In the genomic region with DNA sequence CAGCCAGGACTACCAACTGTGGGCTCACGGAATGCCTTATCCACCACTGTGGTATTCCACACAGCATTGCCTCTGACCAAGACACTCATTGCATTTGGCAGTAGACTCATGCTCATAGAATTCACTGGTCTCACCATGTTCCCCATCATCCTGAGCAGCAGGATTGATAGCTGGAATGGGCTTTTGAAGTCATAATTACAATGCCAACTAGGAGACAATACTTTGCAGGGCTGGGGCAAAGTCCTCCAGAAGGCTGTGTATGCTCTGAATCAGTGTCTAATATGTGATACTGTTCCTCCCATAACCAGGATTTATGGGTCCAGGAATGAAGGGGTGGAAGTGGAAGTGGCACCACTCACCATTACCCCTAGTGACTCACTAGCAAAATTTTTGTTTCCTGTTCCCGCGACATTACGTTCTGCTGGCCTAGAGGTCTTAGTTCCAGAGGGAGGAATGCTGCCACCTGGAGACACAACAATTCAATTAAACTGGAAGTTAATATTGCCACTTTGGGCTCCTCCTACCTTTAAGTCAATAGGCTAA, we compare ENCODE assay signal across 11 cellular contexts. TPM values are rescaled to one million over a fixed set of nuclear protein-coding genes. Genes with fewer than 3 reads are reported as not detected.
DNase-seq lines count a peak whose midpoint lies in the region; TF ChIP-seq lines count a peak whose summit lies in the region.
"Had no signal": no experiment of that assay in that cellular context is flagged by ENCODE, and none has a peak within 500 bp of the region (broad histone marks: within the 10 kb centered on the region; RNA-seq: fewer than 3 reads in every experiment).

No MANE protein-coding gene starts in this region.

- no peaks in the 10 kb centered on the region for H3K4me1 ChIP-seq in adrenal gland (replicated peaks in 1 of 2)

- no peak overlapping the region for H3K4me3 ChIP-seq in AG09309 (ENCODE audit: control insufficient read depth, low read depth, low read length)
- H3K4me3 ChIP-seq in adrenal gland = no peak overlapping the region

- no peaks in the 10 kb centered on the region for H3K9me3 ChIP-seq in adrenal gland (replicated peaks in 1 of 3)

- DNase-seq in AG09309 (ENCODE audit: low read depth) (no peak), HT-29 (ENCODE audit: low spot score) (peak; percentile 86), adrenal gland (peak in 4 of 7 donors; percentile 13 to 34 (median 28)), iris pigment epithelial cell (ENCODE audit: low read depth) (peak; percentile 44), T-helper 9 cell (no peak), GM19238 (ENCODE audit: insufficient read length, low spot score) (no peak), NCI-H1930 (lab: John Stamatoyannopoulos, UW) (no peak)
- DNase-seq in activated CD8-positive, alpha-beta memory T cell treated with anti-CD3 and anti-CD28 coated beads for 24 hours = no peak
- DNase-seq: CD4-positive, CD25-positive, alpha-beta regulatory T cell; nephron progenitor cell; stimulated activated CD4-positive, alpha-beta T cell treated with anti-CD3 and anti-CD28 coated beads, Interleukin-2, amount 100 ng/mL, for 24 hours had no signal

- no peaks in the 10 kb centered on the region for H3K27me3 ChIP-seq in adrenal gland

- no peak overlapping the region for H3K27ac ChIP-seq in adrenal gland

- no peak for TF ChIP-seq POLR2A in adrenal gland (IDR thresholded peaks at IDR 0.05)

- H3K36me3 ChIP-seq in adrenal gland (replicated peaks in 1 of 2) = no peaks in the 10 kb centered on the region

- 8 to 50% (median 48%) methylated on average over 3 to 4 of the region's 4 CpGs for WGBS in adrenal gland, 4 donors

- intact Hi-C loops in adrenal gland (cut with DNase I) = no loop called here

- TF ChIP-seq CTCF in AG09309 (IDR thresholded peaks at IDR 0.05; ENCODE audit: control insufficient read depth, insufficient read depth, low read depth, low read length, missing control alignments) (peak; percentile 20), adrenal gland (IDR thresholded peaks at IDR 0.05) (peak in 3 of 6 experiments; percentile 17 to 33 (median 22))

RNA-seq across cellular contexts. Expression of a gene that starts 58.6 kb away (rescaled TPM):
- 0.29 and 0.41 TPM in 2 replicates for total RNA-seq in HT-29 (2014; rRNA removed; shearing (Covaris generic))
- total RNA-seq in adrenal gland = 10 to 100 TPM in 7 of 8 donors, 1 to 10 TPM in 1; 5.7 to 65.3 (median 20.9) TPM
- polyA plus RNA-seq in adrenal gland = 10 to 100 TPM; 12.4 to 24.6 (median 19.7) TPM
- total RNA-seq: CD4-positive, CD25-positive, alpha-beta regulatory T cell had no signal

Comparison
In these comparisons a context has a peak if more than half of its experiments do, and no peak if none do; other contexts are left out.
1. DNase-seq: peak in HT-29 (single experiment), adrenal gland (4 of 7) and iris pigment epithelial cell (single experiment); none in AG09309 (single experiment), activated CD8-positive, alpha-beta memory T cell treated with anti-CD3 and anti-CD28 coated beads for 24 hours (single experiment), T-helper 9 cell (single experiment), GM19238 (single experiment) and NCI-H1930 (0 of 2).